Comparison of ENCODE assay signal across 19 cellular contexts in the genomic region with DNA sequence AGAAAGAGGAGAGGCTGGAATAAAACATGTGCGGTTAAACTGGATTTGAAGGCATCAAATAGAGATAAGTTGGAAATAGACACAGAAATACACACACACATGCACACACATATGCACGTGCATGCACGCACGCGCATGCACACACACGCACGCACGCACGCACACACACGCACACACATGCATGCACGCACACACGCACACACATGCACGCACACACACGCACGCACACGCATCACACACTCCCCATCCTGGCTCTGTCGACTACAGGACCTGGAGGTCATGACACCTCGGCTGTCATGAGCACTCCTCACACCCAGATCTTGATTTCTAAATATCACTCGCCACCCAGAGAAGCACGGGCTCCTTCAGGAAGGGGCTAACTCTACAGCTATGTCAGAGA. TPM values are rescaled to one million over a fixed set of nuclear protein-coding genes. Genes with fewer than 3 reads are reported as not detected.
A peak's percentile ranks its signal among the peaks of the same experiment; 100 is the strongest.
DNase-seq lines count a peak whose midpoint lies in the region; FAIRE-seq and TF ChIP-seq lines count a peak whose summit lies in the region.
"Had no signal": no experiment of that assay in that cellular context is flagged by ENCODE, and none has a peak within 500 bp of the region (broad histone marks: within the 10 kb centered on the region; RNA-seq: fewer than 3 reads in every experiment).

No MANE protein-coding gene starts in this region.

- H3K9me3 Mint-ChIP-seq in brain (peaks cover 9 to 81% (median 23%) of the 10 kb centered on the region in 5 experiments), osteocyte (ENCODE audit: unreplicated experiment) (peaks cover 24% of the 10 kb centered on the region)

- no peaks in the 10 kb centered on the region for H3F3A ChIP-seq in neural cell (ENCODE audit: insufficient read depth, low read length, poor library complexity, severe bottlenecking)

- no peak overlapping the region for H3K9ac ChIP-seq in BLaER1 treated with 17β-estradiol and CSF1 and Interleukin-3, amounts not matched to agents 10 nM and 100 nM
- peak overlapping the region; percentile 34 for H3K9ac ChIP-seq in neural cell (ENCODE audit: low read length)

- H3K4me2 ChIP-seq in BLaER1 treated with 17β-estradiol and CSF1 and Interleukin-3, amounts not matched to agents 10 nM and 100 nM: peak overlapping the region in 7 of 11 experiments; percentile 45 to 78 (median 53); a peak in 6 of 22 replicates
- H3K4me2 ChIP-seq in neural cell (ENCODE audit: low read length) (no peak overlapping the region), OCI-LY7 (ENCODE audit: low read length) (no peak overlapping the region)
- H3K4me2 ChIP-seq: GM23338 had no signal

- H3K27me3 Mint-ChIP-seq in brain (peaks cover 7% of the 10 kb centered on the region), osteocyte (ENCODE audit: unreplicated experiment) (no peaks in the 10 kb centered on the region)

- H3K27ac Mint-ChIP-seq in brain: peak overlapping the region in 3 of 5 experiments; percentile 46 to 86 (median 60)
- no peak overlapping the region for H3K27ac Mint-ChIP-seq in osteocyte (ENCODE audit: unreplicated experiment)
- H3K27ac Mint-ChIP-seq: CD14-positive monocyte; CD4-positive, alpha-beta T cell; CD8-positive, alpha-beta memory T cell; GM23338; H9 had no signal

- no peak for TF ChIP-seq RAD21 in neural cell (conservative IDR thresholded peaks at IDR 0.05)

- H3K9me2 ChIP-seq in neural cell (ENCODE audit: insufficient read depth, low read length) (no peaks in the 10 kb centered on the region), OCI-LY7 (ENCODE audit: insufficient read depth, low read length) (no peaks in the 10 kb centered on the region)

- H4K20me1 ChIP-seq in BLaER1 treated with 17β-estradiol and CSF1 and Interleukin-3, amounts not matched to agents 10 nM and 100 nM: no peaks in the 10 kb centered on the region; a peak in 1 of 22 replicates
- H4K20me1 ChIP-seq in neural cell (ENCODE audit: insufficient read depth): no peaks in the 10 kb centered on the region
- H4K20me1 ChIP-seq in OCI-LY7 (ENCODE audit: insufficient read depth, low read length): no peaks in the 10 kb centered on the region

- POLR2A ChIA-PET in OCI-LY7 (lab: Charles Lee): no interaction called here

- H3K79me2 ChIP-seq in neural cell (replicated peaks; ENCODE audit: insufficient read depth, low read length) (no peaks in the 10 kb centered on the region), OCI-LY7 (ENCODE audit: insufficient read depth, low read depth, low read length) (no peaks in the 10 kb centered on the region)

- H3K4me3 Mint-ChIP-seq in brain: no peak overlapping the region
- H3K4me3 Mint-ChIP-seq in osteocyte (ENCODE audit: unreplicated experiment): no peak overlapping the region
- H3K4me3 Mint-ChIP-seq: CD14-positive monocyte; CD4-positive, alpha-beta T cell; CD8-positive, alpha-beta memory T cell; GM23338; H9 had no signal

- H3K4me3 ChIP-seq in BLaER1 treated with 17β-estradiol and CSF1 and Interleukin-3, amounts not matched to agents 10 nM and 100 nM: no peak overlapping the region
- peak overlapping the region; percentile 19 for H3K4me3 ChIP-seq in neural cell (ENCODE audit: low read length)
- H3K4me3 ChIP-seq in OCI-LY7 (ENCODE audit: low read depth, low read length, poor library complexity, severe bottlenecking): no peak overlapping the region
- H3K4me3 ChIP-seq: GM23338 had no signal

- TF ChIP-seq CTCF in brain (conservative IDR thresholded peaks at IDR 0.05) (no peak), neural cell (IDR thresholded peaks at IDR 0.05; ENCODE audit: poor library complexity, severe bottlenecking) (no peak), OCI-LY7 (conservative IDR thresholded peaks at IDR 0.05; ENCODE audit: low read length) (no peak), osteocyte (IDR thresholded peaks at IDR 0.05) (no peak)

- FAIRE-seq in GM12892 (lab: Jason Lieb, UNC): no peak
- FAIRE-seq: D721Med, GM12891, GM19239 had no signal

- H3K27me3 ChIP-seq in BLaER1 treated with 17β-estradiol and CSF1 and Interleukin-3, amounts not matched to agents 10 nM and 100 nM: no peaks in the 10 kb centered on the region
- no peaks in the 10 kb centered on the region for H3K27me3 ChIP-seq in neural cell (ENCODE audit: insufficient read depth, low read depth, low read length)

- H3K9me3 ChIP-seq in BLaER1 treated with 17β-estradiol and CSF1 and Interleukin-3, amounts not matched to agents 10 nM and 100 nM (replicated peaks in 1 of 11): peaks cover 15 to 22% (median 21%) of the 10 kb centered on the region in 11 experiments
- H3K9me3 ChIP-seq in neural cell (ENCODE audit: low read length): no peaks in the 10 kb centered on the region
- no peaks in the 10 kb centered on the region for H3K9me3 ChIP-seq in OCI-LY7 (ENCODE audit: low read length)

- peaks cover 33% of the 10 kb centered on the region for H3K4me1 Mint-ChIP-seq in brain
- no peaks in the 10 kb centered on the region for H3K4me1 Mint-ChIP-seq in osteocyte (ENCODE audit: unreplicated experiment)
- H3K4me1 Mint-ChIP-seq: CD14-positive monocyte; CD8-positive, alpha-beta memory T cell; GM23338 had no signal

- peaks cover 12 to 46% (median 28%) of the 10 kb centered on the region in 10 experiments; a peak in 19 of 20 replicates for H3K4me1 ChIP-seq in BLaER1 treated with 17β-estradiol and CSF1 and Interleukin-3, amounts not matched to agents 10 nM and 100 nM
- no peaks in the 10 kb centered on the region for H3K4me1 ChIP-seq in OCI-LY7 (ENCODE audit: insufficient read depth, low read length, poor library complexity, severe bottlenecking)

- TF ChIP-seq EP300 in neural cell (conservative IDR thresholded peaks at IDR 0.05; ENCODE audit: poor library complexity, severe bottlenecking): no peak

- no peak overlapping the region for H3K27ac ChIP-seq in BLaER1 treated with 17β-estradiol and CSF1 and Interleukin-3, amounts not matched to agents 10 nM and 100 nM
- peak overlapping the region; percentile 66 for H3K27ac ChIP-seq in neural cell (ENCODE audit: low read length)
- no peak overlapping the region for H3K27ac ChIP-seq in OCI-LY7 (ENCODE audit: low read depth, low read length, poor library complexity, severe bottlenecking)

- no TSS peak for BruUV-seq in OCI-LY7 (replicated peaks; lab: Mats Ljungman, UMichigan)

- H3K36me3 Mint-ChIP-seq in brain (peaks cover 4% of the 10 kb centered on the region), osteocyte (ENCODE audit: unreplicated experiment) (no peaks in the 10 kb centered on the region)
- H3K36me3 Mint-ChIP-seq: CD14-positive monocyte; CD8-positive, alpha-beta memory T cell had no signal

- no peak for TF ChIP-seq POLR2A in GM12892 (IDR thresholded peaks at IDR 0.05; ENCODE audit: low read depth, low read length)

- intact Hi-C loops in OCI-LY7 (cut with micrococcal nuclease; ENCODE audit: unreplicated experiment): no loop called here

- no peaks in the 10 kb centered on the region for H3K36me3 ChIP-seq in BLaER1 treated with 17β-estradiol and CSF1 and Interleukin-3, amounts not matched to agents 10 nM and 100 nM
- H3K36me3 ChIP-seq in neural cell (ENCODE audit: insufficient read depth, low read length) (no peaks in the 10 kb centered on the region), OCI-LY7 (ENCODE audit: insufficient read depth, low read length) (no peaks in the 10 kb centered on the region)

- DNase-seq in OCI-LY7 (ENCODE audit: low spot score): no peak
- DNase-seq in GM12892 (ENCODE audit: insufficient read length): no peak
- DNase-seq in osteocyte (ENCODE audit: extremely low spot score, unreplicated experiment): no peak
- DNase-seq: CD4-positive, alpha-beta T cell; CD8-positive, alpha-beta memory T cell; DMS 273 treated with DMSO at 0.1 percent for 48 hours; DMS79; EL; GDM1; H9 had no signal

- CTCF ChIA-PET in OCI-LY7 (lab: Charles Lee; ENCODE audit: unreplicated experiment): no interaction called here

- no peak overlapping the region for H2AFZ ChIP-seq in neural cell (ENCODE audit: low read depth, low read length)
- H2AFZ ChIP-seq in OCI-LY7 (ENCODE audit: low read length): no peak overlapping the region
- H2AFZ ChIP-seq: GM23338 had no signal

TF ChIP-seq in neural cell, 6 proteins besides CTCF, POLR2A, EP300 and RAD21:
- TF ChIP-seq REST (IDR thresholded peaks at IDR 0.05; ENCODE audit: borderline replicate concordance) (no peak), EZH2 (IDR thresholded peaks at IDR 0.05; ENCODE audit: borderline replicate concordance, insufficient read depth, low read length, poor library complexity, severe bottlenecking) (no peak), POLR2AphosphoS5 (IDR thresholded peaks at IDR 0.05) (no peak), TAF1 (IDR thresholded peaks at IDR 0.05; ENCODE audit: low read depth) (no peak), MXI1 (conservative IDR thresholded peaks at IDR 0.05; ENCODE audit: poor library complexity, severe bottlenecking) (no peak), SMC3 (conservative IDR thresholded peaks at IDR 0.05; ENCODE audit: poor library complexity) (no peak)

RNA-seq across cellular contexts. Expression of gene RIMBP2, which starts 51.8 kb away (rescaled TPM):
- polyA plus RNA-seq in brain (ENCODE audit: insufficient read depth, low read depth, low replicate concordance) (15.0 TPM), neural cell (14.6 and 18.9 TPM in 2 replicates)
- polyA minus RNA-seq in neural cell: 33.6 and 34.1 TPM in 2 replicates
- total RNA-seq in OCI-LY7 (2014; rRNA removed; shearing (Covaris generic)): not detected in 2 replicates
- total RNA-seq in OCI-LY7 (2022) (not detected in 2 replicates), osteocyte (0.13 TPM in 1 of 2 replicates, not detected in the other)
- 1.6 TPM for polyA plus RNA-seq in GM12892 (2012; ENCODE audit: missing spikeins)
- total RNA-seq: A172; CD4-positive, alpha-beta T cell; CD8-positive, alpha-beta memory T cell had no signal
- polyA plus RNA-seq: CD14-positive monocyte; CD8-positive, alpha-beta memory T cell had no signal

Comparison
In these comparisons a context has a peak if more than half of its experiments do, and no peak if none do; other contexts are left out.
1. H3K4me2 ChIP-seq: peak in BLaER1 treated with 17β-estradiol and CSF1 and Interleukin-3, amounts not matched to agents 10 nM and 100 nM (7 of 11); none in neural cell (single experiment) and OCI-LY7 (single experiment).